Comparison of ENCODE assay signal across 11 cellular contexts in genomic region chr5:1118738-1119137, GRCh38. TPM values are rescaled to one million over a fixed set of nuclear protein-coding genes. Genes with fewer than 3 reads are reported as not detected.
DNase-seq lines count a peak whose midpoint lies in the region; ATAC-seq and TF ChIP-seq lines count a peak whose summit lies in the region.
"Had no signal": no experiment of that assay in that cellular context is flagged by ENCODE, and none has a peak within 500 bp of the region (broad histone marks: within the 10 kb centered on the region; RNA-seq: fewer than 3 reads in every experiment).

No MANE protein-coding gene starts in this region.

- no peaks in the 10 kb centered on the region for H4K20me1 ChIP-seq in smooth muscle cell (ENCODE audit: low read depth)

- no peak overlapping the region for H3K4me3 ChIP-seq in RWPE2 (ENCODE audit: severe bottlenecking)
- H3K4me3 ChIP-seq in smooth muscle cell: no peak overlapping the region
- H3K4me3 ChIP-seq: ascending aorta had no signal

- no peaks in the 10 kb centered on the region for H3K36me3 Mint-ChIP-seq in activated CD4-positive, alpha-beta T cell treated with anti-CD3 and anti-CD28 coated beads for 36 hours (ENCODE audit: low read depth)
- H3K36me3 Mint-ChIP-seq in activated CD4-positive, alpha-beta T cell treated with anti-CD3 and anti-CD28 coated beads, Interleukin-2, amount 10 ng/mL, durations not matched to agents 7 days and 5 days (ENCODE audit: low read depth): no peaks in the 10 kb centered on the region

- no peak for TF ChIP-seq CTCF in RWPE2 (IDR thresholded peaks at IDR 0.05; ENCODE audit: poor library complexity, severe bottlenecking)
- no peak for TF ChIP-seq CTCF in smooth muscle cell (IDR thresholded peaks at IDR 0.05; ENCODE audit: borderline replicate concordance, insufficient read depth, poor library complexity, severe bottlenecking)

- H3K9me3 ChIP-seq in RWPE2 (ENCODE audit: severe bottlenecking) (no peaks in the 10 kb centered on the region), smooth muscle cell (replicated peaks; ENCODE audit: low read depth) (no peaks in the 10 kb centered on the region)
- H3K9me3 ChIP-seq: ascending aorta had no signal

- no peak overlapping the region for H3K27ac Mint-ChIP-seq in activated CD4-positive, alpha-beta T cell treated with anti-CD3 and anti-CD28 coated beads for 36 hours
- no peak overlapping the region for H3K27ac Mint-ChIP-seq in activated CD4-positive, alpha-beta T cell treated with anti-CD3 and anti-CD28 coated beads, Interleukin-2, amount 10 ng/mL, durations not matched to agents 7 days and 5 days

- no peaks in the 10 kb centered on the region for H3K36me3 ChIP-seq in RWPE2 (ENCODE audit: low read depth)
- H3K36me3 ChIP-seq in smooth muscle cell (ENCODE audit: low read depth): no peaks in the 10 kb centered on the region
- H3K36me3 ChIP-seq: ascending aorta had no signal

- DNase-seq in activated CD4-positive, alpha-beta T cell treated with anti-CD3 and anti-CD28 coated beads for 36 hours: peak; percentile 39
- no peak for DNase-seq in activated CD4-positive, alpha-beta T cell treated with anti-CD3 and anti-CD28 coated beads, Interleukin-2, amount 10 ng/mL, durations not matched to agents 7 days and 5 days
- DNase-seq in RWPE2 (ENCODE audit: low spot score) (no peak), iPS-NIHi11 (ENCODE audit: low spot score) (peak; percentile 65), smooth muscle cell (lab: John Stamatoyannopoulos, UW; ENCODE audit: unreplicated experiment) (peak; percentile 16), COLO829 (ENCODE audit: low spot score) (no peak)
- DNase-seq: activated CD4-positive, alpha-beta T cell treated with anti-CD3 and anti-CD28 coated beads for 1 hour; NK-92 treated with Interleukin-12 subunit alpha and Interleukin-12 subunit beta, amount 100 ng/mL, for 24 hours had no signal

- CTCF ChIA-PET in activated CD4-positive, alpha-beta T cell treated with anti-CD3 and anti-CD28 coated beads for 36 hours (lab: Charles Lee): no interaction called here
- CTCF ChIA-PET in activated CD4-positive, alpha-beta T cell treated with anti-CD3 and anti-CD28 coated beads, Interleukin-2, amount 10 ng/mL, durations not matched to agents 7 days and 5 days (lab: Charles Lee): interaction anchor here (0.9 to 1.2 kb wide), 2 partner anchors 20 to 22 kb away, joined by 4 read pairs; no protein-coding TSS in a partner anchor

- POLR2A ChIA-PET in activated CD4-positive, alpha-beta T cell treated with anti-CD3 and anti-CD28 coated beads for 36 hours (lab: Charles Lee): no interaction called here
- POLR2A ChIA-PET in activated CD4-positive, alpha-beta T cell treated with anti-CD3 and anti-CD28 coated beads, Interleukin-2, amount 10 ng/mL, durations not matched to agents 7 days and 5 days (lab: Charles Lee): no interaction called here

- H3F3A ChIP-seq in smooth muscle cell (ENCODE audit: low read depth): peaks cover 2% of the 10 kb centered on the region

- H3K27me3 ChIP-seq in RWPE2 (ENCODE audit: insufficient read depth, poor library complexity, severe bottlenecking): peaks cover 2% of the 10 kb centered on the region
- H3K27me3 ChIP-seq in smooth muscle cell (ENCODE audit: low read depth): no peaks in the 10 kb centered on the region
- H3K27me3 ChIP-seq: ascending aorta had no signal

- H3K27ac ChIP-seq in RWPE2 (ENCODE audit: poor library complexity, severe bottlenecking) (no peak overlapping the region), smooth muscle cell (ENCODE audit: low read depth) (peak overlapping the region; percentile 76)
- H3K27ac ChIP-seq: ascending aorta had no signal

- peaks cover 11% of the 10 kb centered on the region for H3K4me1 ChIP-seq in RWPE2 (ENCODE audit: insufficient read depth, poor library complexity, severe bottlenecking)
- H3K4me1 ChIP-seq in smooth muscle cell (ENCODE audit: low read depth): peaks cover 13% of the 10 kb centered on the region
- H3K4me1 ChIP-seq: ascending aorta had no signal

- no peaks in the 10 kb centered on the region for H3K27me3 Mint-ChIP-seq in activated CD4-positive, alpha-beta T cell treated with anti-CD3 and anti-CD28 coated beads for 36 hours
- H3K27me3 Mint-ChIP-seq in activated CD4-positive, alpha-beta T cell treated with anti-CD3 and anti-CD28 coated beads, Interleukin-2, amount 10 ng/mL, durations not matched to agents 7 days and 5 days: peaks cover 9% of the 10 kb centered on the region

- no peak overlapping the region for H3K4me3 Mint-ChIP-seq in activated CD4-positive, alpha-beta T cell treated with anti-CD3 and anti-CD28 coated beads for 36 hours
- no peak overlapping the region for H3K4me3 Mint-ChIP-seq in activated CD4-positive, alpha-beta T cell treated with anti-CD3 and anti-CD28 coated beads, Interleukin-2, amount 10 ng/mL, durations not matched to agents 7 days and 5 days

- intact Hi-C loops in activated CD4-positive, alpha-beta T cell treated with anti-CD3 and anti-CD28 coated beads for 36 hours (cut with DNase I, micrococcal nuclease): no loop called here

- no peak overlapping the region for H2AFZ ChIP-seq in smooth muscle cell (ENCODE audit: low read depth)

- ATAC-seq in activated CD4-positive, alpha-beta T cell treated with anti-CD3 and anti-CD28 coated beads for 36 hours: peak; percentile 51
- peak; percentile 7; the same call in 1 of the 3 replicates for ATAC-seq in RWPE2 (ENCODE audit: low read depth)
- no peak for ATAC-seq in GM19455 (IDR thresholded peaks at IDR 0.05; ENCODE audit: unreplicated experiment)
- no peak for ATAC-seq in HG03565 (IDR thresholded peaks at IDR 0.05; ENCODE audit: unreplicated experiment)

- no peaks in the 10 kb centered on the region for H3K79me2 ChIP-seq in smooth muscle cell (ENCODE audit: low read depth)

- H3K9ac ChIP-seq in smooth muscle cell (ENCODE audit: low read depth): no peak overlapping the region

- peak overlapping the region; percentile 48 for H3K4me2 ChIP-seq in smooth muscle cell

- WGBS in smooth muscle cell (ENCODE audit: low lambda C conversion rate): 24% methylated on average over 15 of the region's 15 CpGs

- no peaks in the 10 kb centered on the region for H3K9me3 Mint-ChIP-seq in activated CD4-positive, alpha-beta T cell treated with anti-CD3 and anti-CD28 coated beads for 36 hours (ENCODE audit: low read depth)
- no peaks in the 10 kb centered on the region for H3K9me3 Mint-ChIP-seq in activated CD4-positive, alpha-beta T cell treated with anti-CD3 and anti-CD28 coated beads, Interleukin-2, amount 10 ng/mL, durations not matched to agents 7 days and 5 days

- peaks cover 7% of the 10 kb centered on the region for H3K4me1 Mint-ChIP-seq in activated CD4-positive, alpha-beta T cell treated with anti-CD3 and anti-CD28 coated beads for 36 hours
- peaks cover 2% of the 10 kb centered on the region for H3K4me1 Mint-ChIP-seq in activated CD4-positive, alpha-beta T cell treated with anti-CD3 and anti-CD28 coated beads, Interleukin-2, amount 10 ng/mL, durations not matched to agents 7 days and 5 days

RNA-seq across cellular contexts. Expression of gene SLC12A7, which starts 6.9 kb away (rescaled TPM):
- 10 to 100 TPM; 18.5 to 21.6 TPM for total RNA-seq in activated CD4-positive, alpha-beta T cell treated with anti-CD3 and anti-CD28 coated beads for 36 hours
- total RNA-seq in activated CD4-positive, alpha-beta T cell treated with anti-CD3 and anti-CD28 coated beads, Interleukin-2, amount 10 ng/mL, durations not matched to agents 7 days and 5 days: 100 to 1,000 TPM; 102 to 120 TPM
- total RNA-seq in smooth muscle cell: 6.1 and 8.3 TPM in 2 replicates
- 13.4 and 15.2 TPM in 2 replicates for polyA plus RNA-seq in smooth muscle cell

Comparison
In these comparisons a context has a peak if more than half of its experiments do, and no peak if none do; other contexts are left out.
1. DNase-seq: peak in activated CD4-positive, alpha-beta T cell treated with anti-CD3 and anti-CD28 coated beads for 36 hours (single experiment), iPS-NIHi11 (single experiment) and smooth muscle cell (single experiment); none in activated CD4-positive, alpha-beta T cell treated with anti-CD3 and anti-CD28 coated beads, Interleukin-2, amount 10 ng/mL, durations not matched to agents 7 days and 5 days (single experiment), RWPE2 (single experiment) and COLO829 (single experiment).
2. RNA of gene SLC12A7, which starts 6.9 kb away (total RNA-seq): 102 to 120 TPM in activated CD4-positive, alpha-beta T cell treated with anti-CD3 and anti-CD28 coated beads, Interleukin-2, amount 10 ng/mL, durations not matched to agents 7 days and 5 days; 18.5 to 21.6 TPM in activated CD4-positive, alpha-beta T cell treated with anti-CD3 and anti-CD28 coated beads for 36 hours and 6.1 to 8.3 TPM in smooth muscle cell; every median in the first group is over 4 times any median in the second.
3. ATAC-seq: peak in activated CD4-positive, alpha-beta T cell treated with anti-CD3 and anti-CD28 coated beads for 36 hours (single experiment) and RWPE2 (single experiment); none in GM19455 (single experiment) and HG03565 (single experiment).